8 cellular contexts compared by ENCODE assay signal in the genomic region with DNA sequence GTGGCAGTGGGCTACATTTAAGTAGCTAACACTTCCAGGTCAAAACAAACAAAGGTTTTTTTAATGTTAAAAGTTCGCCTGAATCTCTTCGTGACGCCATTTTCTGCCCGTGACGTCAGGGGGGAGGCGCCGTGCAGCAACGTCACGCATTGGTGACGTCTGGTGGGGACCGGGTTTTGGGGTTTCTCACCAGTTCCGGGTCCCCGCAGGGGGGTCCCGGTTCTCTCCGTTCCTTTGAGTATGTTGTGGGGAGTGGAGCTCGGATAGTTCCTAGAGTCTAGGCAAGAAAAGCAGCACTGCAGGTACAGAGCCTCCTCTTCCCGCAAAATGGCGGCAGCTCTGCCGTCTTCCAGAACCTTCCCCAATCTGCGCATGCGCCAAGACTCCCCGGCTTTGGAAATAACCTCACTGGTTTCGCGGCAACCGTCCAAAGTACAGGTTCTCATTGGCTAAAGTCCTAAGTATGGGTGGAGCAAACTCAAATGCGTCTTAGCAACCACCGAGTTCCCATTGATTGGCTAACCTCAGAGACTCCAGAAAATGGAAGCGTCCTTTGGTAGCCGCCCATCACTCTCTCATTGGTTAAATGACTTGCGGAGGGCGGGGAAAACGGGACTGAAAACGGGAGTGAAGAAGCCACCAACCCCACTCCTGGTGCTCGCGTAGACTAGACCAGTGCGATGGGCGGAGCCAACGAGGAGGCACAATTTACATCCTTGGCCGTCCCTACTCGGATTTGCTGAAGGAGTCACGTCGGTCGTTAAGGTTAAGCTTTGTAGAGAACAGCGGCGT. TPM values are rescaled to one million over a fixed set of nuclear protein-coding genes. Genes with fewer than 3 reads are reported as not detected.
A peak's percentile ranks its signal among the peaks of the same experiment; 100 is the strongest.
DNase-seq lines count a peak whose midpoint lies in the region; ATAC-seq and TF ChIP-seq lines count a peak whose summit lies in the region.

A gene (minus strand): TSS at position 341 of the 792 bp plus-strand sequence.

- H2AFZ ChIP-seq in SK-N-SH (ENCODE audit: low read depth) = peak within 1 kb of the TSS; percentile 88

- peaks cover 0 to 9% of the 10 kb centered on the region in 2 experiments; a peak in 2 of 4 replicates for H3K4me1 ChIP-seq in SK-N-SH (ENCODE audit: control insufficient read depth in 1 of 2, insufficient read depth in 2 of 2, low read depth in 1 of 2, low read length in 1 of 2)

- TF ChIP-seq RAD21 in SK-N-SH (IDR thresholded peaks at IDR 0.05; ENCODE audit: low read length) = no peak

- WGBS in SK-N-SH (ENCODE audit: low lambda C conversion rate) = 1% methylated on average over 40 of the region's 45 CpGs

- peaks cover 33 to 40% of the 10 kb centered on the region in 2 experiments for H3K36me3 ChIP-seq in SK-N-SH (replicated peaks in 1 of 2; ENCODE audit: control insufficient read depth in 1 of 2, insufficient read depth in 2 of 2, low read length in 1 of 2)

- no peaks in the 10 kb centered on the region for H4K20me1 ChIP-seq in SK-N-SH (ENCODE audit: insufficient read depth)

- DNase-seq in GM04504 (ENCODE audit: low read depth) (peak; percentile 100), NCI-H1048 (lab: John Stamatoyannopoulos, UW) (peak; percentile 99), SK-N-SH (peak; percentile 87), germinal center (ENCODE audit: low spot score) (peak; percentile 97), non-pigmented ciliary epithelial cell (ENCODE audit: low read depth) (peak; percentile 100), superior temporal gyrus (ENCODE audit: extremely low spot score) (peak; percentile 100)
- DNase-seq in activated naive CD4-positive, alpha-beta T cell treated with anti-CD3 and anti-CD28 coated beads, Interleukin-2, amount 50 U/mL, for 16 hours = peak; percentile 99

- POLR2A ChIA-PET in SK-N-SH (lab: Yijun Ruan, JAX) = interaction anchor here (0.6 to 3.2 kb wide), 8 partner anchors 10 to 136 kb away, joined by 3 to 15 read pairs (median 3); a partner anchor contains a TSS

- no peak for TF ChIP-seq EP300 in SK-N-SH (IDR thresholded peaks at IDR 0.05; ENCODE audit: borderline replicate concordance in 1 of 2, low read depth in 1 of 2, low read length in 1 of 2)

- no peaks in the 10 kb centered on the region for H3K9me2 ChIP-seq in SK-N-SH

- peak; percentile 93 for ATAC-seq in HG02571 (IDR thresholded peaks at IDR 0.05; ENCODE audit: unreplicated experiment)

- no peaks in the 10 kb centered on the region for H3K27me3 ChIP-seq in SK-N-SH (ENCODE audit: insufficient read depth)

- TF ChIP-seq CTCF in SK-N-SH (IDR thresholded peaks at IDR 0.05) = peak; percentile 17; the same call in 1 of the 2 replicates

- H3K79me2 ChIP-seq in SK-N-SH (ENCODE audit: insufficient read depth) = peaks cover 47% of the 10 kb centered on the region

- H3K9ac ChIP-seq in SK-N-SH = peak within 1 kb of the TSS; percentile 89

- H3F3A ChIP-seq in SK-N-SH (replicated peaks; ENCODE audit: insufficient read depth) = peaks cover 19% of the 10 kb centered on the region

- H3K4me3 ChIP-seq in SK-N-SH (ENCODE audit: low read depth in 2 of 2, low read length in 1 of 2) = peak within 1 kb of the TSS; percentile 77 to 85

- peak within 1 kb of the TSS; percentile 97 to 98 for H3K27ac ChIP-seq in SK-N-SH (ENCODE audit: low read depth in 2 of 2, low read length in 1 of 2)

- peak within 1 kb of the TSS; percentile 80 for H3K4me2 ChIP-seq in SK-N-SH

- H3K9me3 ChIP-seq in SK-N-SH = no peaks in the 10 kb centered on the region

- CTCF ChIA-PET in SK-N-SH (lab: Yijun Ruan, JAX) = interaction anchor here (0.7 to 6.8 kb wide), 17 partner anchors 10 to 158 kb away, joined by 3 to 34 read pairs (median 4); a partner anchor contains a TSS

TF ChIP-seq in SK-N-SH, 30 proteins besides CTCF, POLR2A, EP300 and RAD21 (continues in another document):
- TF ChIP-seq, protein P1, sequence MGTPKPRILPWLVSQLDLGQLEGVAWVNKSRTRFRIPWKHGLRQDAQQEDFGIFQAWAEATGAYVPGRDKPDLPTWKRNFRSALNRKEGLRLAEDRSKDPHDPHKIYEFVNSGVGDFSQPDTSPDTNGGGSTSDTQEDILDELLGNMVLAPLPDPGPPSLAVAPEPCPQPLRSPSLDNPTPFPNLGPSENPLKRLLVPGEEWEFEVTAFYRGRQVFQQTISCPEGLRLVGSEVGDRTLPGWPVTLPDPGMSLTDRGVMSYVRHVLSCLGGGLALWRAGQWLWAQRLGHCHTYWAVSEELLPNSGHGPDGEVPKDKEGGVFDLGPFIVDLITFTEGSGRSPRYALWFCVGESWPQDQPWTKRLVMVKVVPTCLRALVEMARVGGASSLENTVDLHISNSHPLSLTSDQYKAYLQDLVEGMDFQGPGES (IDR thresholded peaks at IDR 0.05; ENCODE audit: low read depth, low read length) = peak; percentile 44; the same call in 1 of the 2 replicates
- TF ChIP-seq, protein P2, sequence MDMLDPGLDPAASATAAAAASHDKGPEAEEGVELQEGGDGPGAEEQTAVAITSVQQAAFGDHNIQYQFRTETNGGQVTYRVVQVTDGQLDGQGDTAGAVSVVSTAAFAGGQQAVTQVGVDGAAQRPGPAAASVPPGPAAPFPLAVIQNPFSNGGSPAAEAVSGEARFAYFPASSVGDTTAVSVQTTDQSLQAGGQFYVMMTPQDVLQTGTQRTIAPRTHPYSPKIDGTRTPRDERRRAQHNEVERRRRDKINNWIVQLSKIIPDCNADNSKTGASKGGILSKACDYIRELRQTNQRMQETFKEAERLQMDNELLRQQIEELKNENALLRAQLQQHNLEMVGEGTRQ (IDR thresholded peaks at IDR 0.05; ENCODE audit: borderline replicate concordance, low read depth, low read length) = no peak
- TF ChIP-seq JUND (IDR thresholded peaks at IDR 0.05) (no peak), MXI1 (IDR thresholded peaks at IDR 0.05; ENCODE audit: low read depth, low read length) (peak; percentile 70; the same call in 1 of the 2 replicates), TCF12 (IDR thresholded peaks at IDR 0.05) (no peak), YY1 (IDR thresholded peaks at IDR 0.05; ENCODE audit: low read depth) (peak; percentile 93), GATA2 (CRISPR knock-in tag; IDR thresholded peaks at IDR 0.05) (no peak), EZH2phosphoT487 (IDR thresholded peaks at IDR 0.05; ENCODE audit: borderline replicate concordance, low read depth) (no peak), FOXJ3 (CRISPR knock-in tag; IDR thresholded peaks at IDR 0.05) (no peak), RFX5 (IDR thresholded peaks at IDR 0.05; ENCODE audit: low read length) (peak; percentile 96), POLR2AphosphoS5 (IDR thresholded peaks at IDR 0.05; ENCODE audit: low read depth, low read length) (peak; percentile 86), SIN3A (IDR thresholded peaks at IDR 0.05; ENCODE audit: borderline replicate concordance, low read depth, low read length) (peak; percentile 37; the same call in 1 of the 2 replicates)
- TF ChIP-seq, protein P3, sequence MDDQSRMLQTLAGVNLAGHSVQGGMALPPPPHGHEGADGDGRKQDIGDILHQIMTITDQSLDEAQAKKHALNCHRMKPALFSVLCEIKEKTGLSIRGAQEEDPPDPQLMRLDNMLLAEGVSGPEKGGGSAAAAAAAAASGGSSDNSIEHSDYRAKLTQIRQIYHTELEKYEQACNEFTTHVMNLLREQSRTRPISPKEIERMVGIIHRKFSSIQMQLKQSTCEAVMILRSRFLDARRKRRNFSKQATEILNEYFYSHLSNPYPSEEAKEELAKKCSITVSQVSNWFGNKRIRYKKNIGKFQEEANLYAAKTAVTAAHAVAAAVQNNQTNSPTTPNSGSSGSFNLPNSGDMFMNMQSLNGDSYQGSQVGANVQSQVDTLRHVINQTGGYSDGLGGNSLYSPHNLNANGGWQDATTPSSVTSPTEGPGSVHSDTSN (IDR thresholded peaks at IDR 0.05) = peak; percentile 48; the same call in 1 of the 2 replicates
- TF ChIP-seq, protein P4, sequence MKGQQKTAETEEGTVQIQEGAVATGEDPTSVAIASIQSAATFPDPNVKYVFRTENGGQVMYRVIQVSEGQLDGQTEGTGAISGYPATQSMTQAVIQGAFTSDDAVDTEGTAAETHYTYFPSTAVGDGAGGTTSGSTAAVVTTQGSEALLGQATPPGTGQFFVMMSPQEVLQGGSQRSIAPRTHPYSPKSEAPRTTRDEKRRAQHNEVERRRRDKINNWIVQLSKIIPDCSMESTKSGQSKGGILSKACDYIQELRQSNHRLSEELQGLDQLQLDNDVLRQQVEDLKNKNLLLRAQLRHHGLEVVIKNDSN (IDR thresholded peaks at IDR 0.05; ENCODE audit: borderline replicate concordance, low read depth) = 0 out of 2 replicates have a peak, but pooled peaks have one; percentile 37
- TF ChIP-seq, protein P5, sequence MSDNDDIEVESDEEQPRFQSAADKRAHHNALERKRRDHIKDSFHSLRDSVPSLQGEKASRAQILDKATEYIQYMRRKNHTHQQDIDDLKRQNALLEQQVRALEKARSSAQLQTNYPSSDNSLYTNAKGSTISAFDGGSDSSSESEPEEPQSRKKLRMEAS (IDR thresholded peaks at IDR 0.05; ENCODE audit: low read depth) = peak; percentile 44; the same call in 1 of the 2 replicates
- TF ChIP-seq, protein P6, sequence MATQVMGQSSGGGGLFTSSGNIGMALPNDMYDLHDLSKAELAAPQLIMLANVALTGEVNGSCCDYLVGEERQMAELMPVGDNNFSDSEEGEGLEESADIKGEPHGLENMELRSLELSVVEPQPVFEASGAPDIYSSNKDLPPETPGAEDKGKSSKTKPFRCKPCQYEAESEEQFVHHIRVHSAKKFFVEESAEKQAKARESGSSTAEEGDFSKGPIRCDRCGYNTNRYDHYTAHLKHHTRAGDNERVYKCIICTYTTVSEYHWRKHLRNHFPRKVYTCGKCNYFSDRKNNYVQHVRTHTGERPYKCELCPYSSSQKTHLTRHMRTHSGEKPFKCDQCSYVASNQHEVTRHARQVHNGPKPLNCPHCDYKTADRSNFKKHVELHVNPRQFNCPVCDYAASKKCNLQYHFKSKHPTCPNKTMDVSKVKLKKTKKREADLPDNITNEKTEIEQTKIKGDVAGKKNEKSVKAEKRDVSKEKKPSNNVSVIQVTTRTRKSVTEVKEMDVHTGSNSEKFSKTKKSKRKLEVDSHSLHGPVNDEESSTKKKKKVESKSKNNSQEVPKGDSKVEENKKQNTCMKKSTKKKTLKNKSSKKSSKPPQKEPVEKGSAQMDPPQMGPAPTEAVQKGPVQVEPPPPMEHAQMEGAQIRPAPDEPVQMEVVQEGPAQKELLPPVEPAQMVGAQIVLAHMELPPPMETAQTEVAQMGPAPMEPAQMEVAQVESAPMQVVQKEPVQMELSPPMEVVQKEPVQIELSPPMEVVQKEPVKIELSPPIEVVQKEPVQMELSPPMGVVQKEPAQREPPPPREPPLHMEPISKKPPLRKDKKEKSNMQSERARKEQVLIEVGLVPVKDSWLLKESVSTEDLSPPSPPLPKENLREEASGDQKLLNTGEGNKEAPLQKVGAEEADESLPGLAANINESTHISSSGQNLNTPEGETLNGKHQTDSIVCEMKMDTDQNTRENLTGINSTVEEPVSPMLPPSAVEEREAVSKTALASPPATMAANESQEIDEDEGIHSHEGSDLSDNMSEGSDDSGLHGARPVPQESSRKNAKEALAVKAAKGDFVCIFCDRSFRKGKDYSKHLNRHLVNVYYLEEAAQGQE (IDR thresholded peaks at IDR 0.05; ENCODE audit: low read depth, low read length) = no peak

RNA-seq across cellular contexts. Expression of the gene that starts here (rescaled TPM):
- polyA plus RNA-seq in SK-N-SH (2012; rRNA removed) = 52.4 and 65.5 TPM in 2 replicates
- polyA plus RNA-seq in SK-N-SH (2012; cell fraction: cytosol; rRNA removed) = 70.3 and 76.0 TPM in 2 replicates
- 97.7 and 97.9 TPM in 2 replicates for polyA plus RNA-seq in SK-N-SH (2012; cell fraction: nucleus; rRNA removed)

Comparison
In these comparisons a context has a peak if more than half of its experiments do, and no peak if none do; other contexts are left out.
1. Peak in every context shown above with its lines: DNase-seq, ATAC-seq, H3K4me3 ChIP-seq and H3K27ac ChIP-seq.